29 cellular contexts compared by ENCODE assay signal in the genomic region with DNA sequence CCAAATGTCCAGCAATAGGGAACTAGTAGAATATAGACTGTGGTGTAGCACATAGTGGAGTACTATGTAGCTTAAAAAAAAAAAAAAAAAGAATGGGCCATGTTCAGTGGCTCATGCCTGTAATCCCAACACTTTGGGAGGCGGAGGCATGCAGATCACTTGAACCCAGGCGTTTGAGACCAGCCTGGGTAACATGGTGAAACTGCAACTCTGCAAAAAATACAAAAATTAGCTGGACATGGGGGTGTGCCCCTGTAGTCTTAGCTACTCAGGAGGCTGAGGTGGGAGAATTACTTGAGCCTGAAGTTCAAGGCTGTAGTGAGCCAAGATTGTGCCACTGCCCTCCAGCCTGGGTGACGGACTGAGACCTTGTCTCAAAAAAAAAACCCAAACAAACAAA.
"Had no signal": no experiment of that assay in that cellular context is flagged by ENCODE, and none has a peak within 500 bp of the region (broad histone marks: within the 10 kb centered on the region; RNA-seq: fewer than 3 reads in every experiment).

No MANE protein-coding gene starts in this region.

- H3K4me1 ChIP-seq: colonic mucosa, gastrocnemius medialis, gastroesophageal sphincter had no signal

- H3K27me3 ChIP-seq: colonic mucosa, dorsolateral prefrontal cortex, esophagus muscularis mucosa, esophagus squamous epithelium, foreskin keratinocyte, gastrocnemius medialis, gastroesophageal sphincter, heart left ventricle, heart right ventricle had no signal

- H3K4me3 ChIP-seq: colonic mucosa, coronary artery, dorsolateral prefrontal cortex, esophagus muscularis mucosa, esophagus squamous epithelium, gastrocnemius medialis, gastroesophageal sphincter, heart left ventricle, heart right ventricle had no signal

- H3K27ac Mint-ChIP-seq: dendritic cell treated with granulocyte-macrophage colony-stimulating factor and Interleukin-4, amounts not matched to agents 40 ng/mL and 50 ng/mL, for 4 days; endodermal cell had no signal

- ATAC-seq: effector memory CD8-positive, alpha-beta T cell; esophagus mucosa; foreskin keratinocyte; gastrocnemius medialis; gastroesophageal sphincter; heart left ventricle; heart right ventricle had no signal

- H3K27ac ChIP-seq: colonic mucosa, coronary artery, dorsolateral prefrontal cortex, epithelial cell of prostate, esophagus muscularis mucosa, esophagus squamous epithelium, foreskin keratinocyte, gastrocnemius medialis, gastroesophageal sphincter, heart left ventricle, heart right ventricle had no signal

- DNase-seq: colonic mucosa; cortex of kidney; dermis blood vessel endothelial cell; dorsolateral prefrontal cortex; effector CD4-positive, alpha-beta T cell; effector CD8-positive, alpha-beta T cell; effector memory CD4-positive, alpha-beta T cell; effector memory CD8-positive, alpha-beta T cell; endodermal cell; erythroblast; esophagus squamous epithelium; foreskin fibroblast; foreskin keratinocyte; foreskin melanocyte; gastrocnemius medialis; glutamatergic neuron; head of caudate nucleus; heart left ventricle; heart right ventricle had no signal

- FAIRE-seq: colon, endometrium, endothelial cell of umbilical vein, frontal cortex had no signal

- H3K27me3 Mint-ChIP-seq: dendritic cell treated with granulocyte-macrophage colony-stimulating factor and Interleukin-4, amounts not matched to agents 40 ng/mL and 50 ng/mL, for 4 days; effector memory CD8-positive, alpha-beta T cell had no signal

- H3K4me3 Mint-ChIP-seq: dendritic cell treated with granulocyte-macrophage colony-stimulating factor and Interleukin-4, amounts not matched to agents 40 ng/mL and 50 ng/mL, for 4 days; effector memory CD8-positive, alpha-beta T cell; endodermal cell had no signal

- H3K9me3 ChIP-seq: colonic mucosa, esophagus muscularis mucosa, esophagus squamous epithelium, gastrocnemius medialis, gastroesophageal sphincter, heart left ventricle, heart right ventricle had no signal

- H3K36me3 ChIP-seq: colonic mucosa, esophagus muscularis mucosa, esophagus squamous epithelium, gastrocnemius medialis, gastroesophageal sphincter, heart left ventricle, heart right ventricle had no signal

- H3K9me3 Mint-ChIP-seq: dendritic cell treated with granulocyte-macrophage colony-stimulating factor and Interleukin-4, amounts not matched to agents 40 ng/mL and 50 ng/mL, for 4 days; effector memory CD8-positive, alpha-beta T cell had no signal
